In genomic region chr1:15734296-15734695, GRCh38 we compare ENCODE assay signal across 30 cellular contexts. TPM values are rescaled to one million over a fixed set of nuclear protein-coding genes. Genes with fewer than 3 reads are reported as not detected.
"Had no signal": no experiment of that assay in that cellular context is flagged by ENCODE, and none has a peak within 500 bp of the region (broad histone marks: within the 10 kb centered on the region; RNA-seq: fewer than 3 reads in every experiment).

No MANE protein-coding gene starts in this region.

- H3K27me3 Mint-ChIP-seq: activated CD4-positive, alpha-beta T cell treated with anti-CD3 and anti-CD28 coated beads for 36 hours; activated naive CD8-positive, alpha-beta T cell treated with anti-CD3 and anti-CD28 coated beads for 36 hours; brain; stimulated activated memory B cell treated with anti-CD40 and anti-IgM and Interleukin-4, amounts not matched to agents 10 μg/mL and 1 μg/mL and 100 μg/mL, for 72 hours; stimulated activated naive CD8-positive, alpha-beta T cell treated with anti-CD3 and anti-CD28 coated beads, Interleukin-15, amount 100 ng/mL, for 72 hours had no signal

- H3K27ac Mint-ChIP-seq: activated CD4-positive, alpha-beta T cell treated with anti-CD3 and anti-CD28 coated beads for 36 hours; activated naive CD8-positive, alpha-beta T cell treated with anti-CD3 and anti-CD28 coated beads for 36 hours; activated T-cell treated with anti-CD3 and anti-CD28 coated beads, Interleukin-2, amount 50 U/mL, for 72 hours; brain; nephron; stimulated activated memory B cell treated with anti-CD40 and anti-IgM and Interleukin-4, amounts not matched to agents 10 μg/mL and 1 μg/mL and 100 μg/mL, for 72 hours; T-helper 2 cell treated with Interferon-gamma antibody and Interleukin-4, amounts not matched to agents 5 μg/mL and 100 μg/mL, for 36 hours had no signal

- H3K9me3 ChIP-seq: adrenal gland, esophagus squamous epithelium, prostate gland, sigmoid colon, tibial artery had no signal

- H3K27me3 ChIP-seq: adrenal gland, esophagus squamous epithelium, sigmoid colon, tibial artery had no signal

- H3K4me3 ChIP-seq: adrenal gland, esophagus squamous epithelium, prostate gland, sigmoid colon, tibial artery had no signal

- FAIRE-seq: frontal cortex, islet of Langerhans, small intestine had no signal

- H3K4me3 Mint-ChIP-seq: activated CD4-positive, alpha-beta T cell treated with anti-CD3 and anti-CD28 coated beads for 36 hours; activated naive CD8-positive, alpha-beta T cell treated with anti-CD3 and anti-CD28 coated beads for 36 hours; activated T-cell treated with anti-CD3 and anti-CD28 coated beads, Interleukin-2, amount 50 U/mL, for 72 hours; brain; nephron; stimulated activated memory B cell treated with anti-CD40 and anti-IgM and Interleukin-4, amounts not matched to agents 10 μg/mL and 1 μg/mL and 100 μg/mL, for 72 hours; stimulated activated naive CD8-positive, alpha-beta T cell treated with anti-CD3 and anti-CD28 coated beads, Interleukin-15, amount 100 ng/mL, for 72 hours; T-helper 2 cell treated with Interferon-gamma antibody and Interleukin-4, amounts not matched to agents 5 μg/mL and 100 μg/mL, for 36 hours had no signal

- H3K4me1 Mint-ChIP-seq: activated CD4-positive, alpha-beta T cell treated with anti-CD3 and anti-CD28 coated beads for 36 hours; activated naive CD8-positive, alpha-beta T cell treated with anti-CD3 and anti-CD28 coated beads for 36 hours; stimulated activated naive CD8-positive, alpha-beta T cell treated with anti-CD3 and anti-CD28 coated beads, Interleukin-15, amount 100 ng/mL, for 72 hours had no signal

- ATAC-seq: activated CD4-positive, alpha-beta T cell treated with anti-CD3 and anti-CD28 coated beads for 36 hours; activated T-cell treated with anti-CD3 and anti-CD28 coated beads, Interleukin-2, amount 50 U/mL, for 72 hours; stimulated activated memory B cell treated with anti-CD40 and anti-IgM and Interleukin-4, amounts not matched to agents 10 μg/mL and 1 μg/mL and 100 μg/mL, for 72 hours; stimulated activated naive CD8-positive, alpha-beta T cell treated with anti-CD3 and anti-CD28 coated beads, Interleukin-15, amount 100 ng/mL, for 72 hours had no signal

- H3K9me3 Mint-ChIP-seq: activated naive CD8-positive, alpha-beta T cell treated with anti-CD3 and anti-CD28 coated beads for 36 hours; activated T-cell treated with anti-CD3 and anti-CD28 coated beads, Interleukin-2, amount 50 U/mL, for 72 hours; brain; nephron; stimulated activated memory B cell treated with anti-CD40 and anti-IgM and Interleukin-4, amounts not matched to agents 10 μg/mL and 1 μg/mL and 100 μg/mL, for 72 hours; stimulated activated naive CD8-positive, alpha-beta T cell treated with anti-CD3 and anti-CD28 coated beads, Interleukin-15, amount 100 ng/mL, for 72 hours; T-helper 2 cell treated with Interferon-gamma antibody and Interleukin-4, amounts not matched to agents 5 μg/mL and 100 μg/mL, for 36 hours had no signal

- DNase-seq: activated CD4-positive, alpha-beta T cell treated with anti-CD3 and anti-CD28 coated beads for 36 hours; activated CD4-positive, CD25-positive, alpha-beta regulatory T cell; activated naive CD4-positive, alpha-beta T cell; activated naive CD8-positive, alpha-beta T cell treated with anti-CD3 and anti-CD28 coated beads for 36 hours; activated T-cell treated with anti-CD3 and anti-CD28 coated beads for 4 hours; activated T-cell treated with anti-CD3 and anti-CD28 coated beads, Interleukin-2, amount 50 U/mL, for 72 hours; adrenal gland; esophagus squamous epithelium; left ventricle myocardium superior; sigmoid colon; stimulated activated CD4-positive, alpha-beta T cell treated with anti-CD3 and anti-CD28 coated beads, Interleukin-1b, Interleukin-23, amount 100 ng/mL, for 48 hours; stimulated activated CD4-positive, alpha-beta T cell treated with anti-CD3 and anti-CD28 coated beads, Interleukin-4, amount 100 ng/mL, for 4 hours; stimulated activated CD8-positive, alpha-beta memory T cell treated with anti-CD3 and anti-CD28 coated beads, Interleukin-4, amount 100 ng/mL, for 48 hours; stimulated activated naive CD8-positive, alpha-beta T cell treated with anti-CD3 and anti-CD28 coated beads, Interleukin-15, amount 100 ng/mL, for 72 hours; substantia nigra; T-helper 1 cell had no signal

- H3K27ac ChIP-seq: epithelial cell of prostate, prostate gland, sigmoid colon had no signal

RNA-seq across cellular contexts. Expression of gene SLC25A34, which starts 1.8 kb away (rescaled TPM):
- total RNA-seq: frontal cortex had no signal

RNA-seq across cellular contexts. Expression of gene TMEM82, which starts 8.0 kb away (rescaled TPM):
- total RNA-seq: activated CD4-positive, alpha-beta T cell treated with anti-CD3 and anti-CD28 coated beads for 36 hours; activated naive CD8-positive, alpha-beta T cell treated with anti-CD3 and anti-CD28 coated beads for 36 hours; aorta; esophagus squamous epithelium; frontal cortex; left ventricle myocardium superior; lung microvascular endothelial cell; osteocyte; prostate gland; ureter had no signal
- polyA plus RNA-seq: adrenal gland had no signal

RNA-seq across cellular contexts. Expression of gene FBLIM1, which starts 24.3 kb away (rescaled TPM):
- total RNA-seq: activated naive CD8-positive, alpha-beta T cell treated with anti-CD3 and anti-CD28 coated beads for 36 hours; activated T-cell treated with anti-CD3 and anti-CD28 coated beads, Interleukin-2, amount 50 U/mL, for 72 hours had no signal
